In genomic region chr9:114583776-114584175, GRCh38 we compare ENCODE assay signal across 16 cellular contexts.
"Had no signal": no experiment of that assay in that cellular context is flagged by ENCODE, and none has a peak within 500 bp of the region (broad histone marks: within the 10 kb centered on the region; RNA-seq: fewer than 3 reads in every experiment).

No MANE protein-coding gene starts in this region.

- H3K4me1 ChIP-seq: parathyroid adenoma had no signal

- H3K27ac Mint-ChIP-seq: activated CD8-positive, alpha-beta T cell treated with anti-CD3 and anti-CD28 coated beads for 36 hours; dendritic cell treated with granulocyte-macrophage colony-stimulating factor and Interleukin-4, amounts not matched to agents 40 ng/mL and 50 ng/mL, for 4 days; nephron progenitor cell; stimulated activated naive CD8-positive, alpha-beta T cell treated with anti-CD3 and anti-CD28 coated beads, Interleukin-15, amount 100 ng/mL, for 72 hours had no signal

- H3K36me3 ChIP-seq: thoracic aorta had no signal

- H3K27ac ChIP-seq: parathyroid adenoma, thoracic aorta, WERI-Rb-1 had no signal

- H3K4me3 Mint-ChIP-seq: activated CD8-positive, alpha-beta T cell treated with anti-CD3 and anti-CD28 coated beads for 36 hours; dendritic cell treated with granulocyte-macrophage colony-stimulating factor and Interleukin-4, amounts not matched to agents 40 ng/mL and 50 ng/mL, for 4 days; nephron progenitor cell; stimulated activated naive CD8-positive, alpha-beta T cell treated with anti-CD3 and anti-CD28 coated beads, Interleukin-15, amount 100 ng/mL, for 72 hours had no signal

- H3K4me3 ChIP-seq: thoracic aorta had no signal

- DNase-seq: activated CD4-positive, alpha-beta T cell treated with anti-CD3 and anti-CD28 coated beads for 4 hours; activated CD8-positive, alpha-beta memory T cell treated with anti-CD3 and anti-CD28 coated beads, Interleukin-2, amount 50 U/mL, for 4 hours; activated CD8-positive, alpha-beta T cell treated with anti-CD3 and anti-CD28 coated beads for 36 hours; central memory CD4-positive, alpha-beta T cell; hypothalamus; nephron progenitor cell; retina; stimulated activated CD4-positive, alpha-beta T cell treated with anti-CD3 and anti-CD28 coated beads, Interleukin-15, amount 100 ng/mL, for 24 hours; stimulated activated CD4-positive, alpha-beta T cell treated with anti-CD3 and anti-CD28 coated beads, Interleukin-4, amount 100 ng/mL, for 4 hours; stimulated activated naive CD8-positive, alpha-beta T cell treated with anti-CD3 and anti-CD28 coated beads, Interleukin-15, amount 100 ng/mL, for 72 hours; T-helper 1 cell; WERI-Rb-1 had no signal

- H3K9ac ChIP-seq: parathyroid adenoma had no signal

- H3K9me3 Mint-ChIP-seq: activated CD8-positive, alpha-beta T cell treated with anti-CD3 and anti-CD28 coated beads for 36 hours; dendritic cell treated with granulocyte-macrophage colony-stimulating factor and Interleukin-4, amounts not matched to agents 40 ng/mL and 50 ng/mL, for 4 days; nephron progenitor cell; stimulated activated naive CD8-positive, alpha-beta T cell treated with anti-CD3 and anti-CD28 coated beads, Interleukin-15, amount 100 ng/mL, for 72 hours had no signal

- ATAC-seq: activated CD8-positive, alpha-beta T cell treated with anti-CD3 and anti-CD28 coated beads for 36 hours; esophagus mucosa; stimulated activated naive CD8-positive, alpha-beta T cell treated with anti-CD3 and anti-CD28 coated beads, Interleukin-15, amount 100 ng/mL, for 72 hours had no signal

- H3K27me3 Mint-ChIP-seq: activated CD8-positive, alpha-beta T cell treated with anti-CD3 and anti-CD28 coated beads for 36 hours; dendritic cell treated with granulocyte-macrophage colony-stimulating factor and Interleukin-4, amounts not matched to agents 40 ng/mL and 50 ng/mL, for 4 days; stimulated activated naive CD8-positive, alpha-beta T cell treated with anti-CD3 and anti-CD28 coated beads, Interleukin-15, amount 100 ng/mL, for 72 hours had no signal

- H2AFZ ChIP-seq: parathyroid adenoma had no signal

- H3K9me3 ChIP-seq: thoracic aorta had no signal
